1 cellular context compared by ENCODE assay signal in the genomic region with DNA sequence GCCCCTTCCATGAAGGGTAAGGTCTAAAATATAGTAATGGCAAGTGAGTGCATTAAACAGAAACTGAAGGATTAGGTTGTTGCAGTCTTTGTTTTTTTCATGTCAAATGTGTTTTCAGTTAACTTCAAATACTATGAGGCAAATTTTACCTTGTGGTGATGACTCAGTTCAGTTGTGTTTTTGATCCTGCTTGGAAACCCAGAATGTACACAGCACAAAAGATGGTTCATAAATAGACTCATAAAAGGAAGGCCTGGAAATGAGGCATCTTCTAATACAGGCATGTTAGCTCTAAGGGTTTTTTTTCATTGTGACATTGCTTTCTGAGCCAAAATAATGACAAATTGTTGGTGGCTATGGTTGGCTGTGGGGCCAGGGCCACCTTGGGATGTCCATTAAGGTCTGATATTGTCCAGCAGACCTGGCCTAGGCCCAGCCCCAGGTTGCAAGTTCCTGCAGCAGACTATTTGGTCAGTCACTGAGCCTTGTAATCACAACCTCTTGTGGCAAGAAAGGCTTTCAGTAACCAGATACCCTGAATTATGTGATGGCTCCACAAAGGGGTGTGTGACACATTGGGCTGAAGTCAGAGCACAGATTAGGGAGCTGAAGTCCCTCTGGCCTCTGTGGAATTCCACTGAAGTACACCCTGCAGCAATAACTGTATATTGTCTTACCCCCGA.
TF ChIP-seq lines count a peak whose summit lies in the region.

No MANE protein-coding gene starts in this region.

TF ChIP-seq in H1, 55 proteins besides CTCF, POLR2A, EP300 and RAD21 (continued from another document):
- TF ChIP-seq, protein P1, sequence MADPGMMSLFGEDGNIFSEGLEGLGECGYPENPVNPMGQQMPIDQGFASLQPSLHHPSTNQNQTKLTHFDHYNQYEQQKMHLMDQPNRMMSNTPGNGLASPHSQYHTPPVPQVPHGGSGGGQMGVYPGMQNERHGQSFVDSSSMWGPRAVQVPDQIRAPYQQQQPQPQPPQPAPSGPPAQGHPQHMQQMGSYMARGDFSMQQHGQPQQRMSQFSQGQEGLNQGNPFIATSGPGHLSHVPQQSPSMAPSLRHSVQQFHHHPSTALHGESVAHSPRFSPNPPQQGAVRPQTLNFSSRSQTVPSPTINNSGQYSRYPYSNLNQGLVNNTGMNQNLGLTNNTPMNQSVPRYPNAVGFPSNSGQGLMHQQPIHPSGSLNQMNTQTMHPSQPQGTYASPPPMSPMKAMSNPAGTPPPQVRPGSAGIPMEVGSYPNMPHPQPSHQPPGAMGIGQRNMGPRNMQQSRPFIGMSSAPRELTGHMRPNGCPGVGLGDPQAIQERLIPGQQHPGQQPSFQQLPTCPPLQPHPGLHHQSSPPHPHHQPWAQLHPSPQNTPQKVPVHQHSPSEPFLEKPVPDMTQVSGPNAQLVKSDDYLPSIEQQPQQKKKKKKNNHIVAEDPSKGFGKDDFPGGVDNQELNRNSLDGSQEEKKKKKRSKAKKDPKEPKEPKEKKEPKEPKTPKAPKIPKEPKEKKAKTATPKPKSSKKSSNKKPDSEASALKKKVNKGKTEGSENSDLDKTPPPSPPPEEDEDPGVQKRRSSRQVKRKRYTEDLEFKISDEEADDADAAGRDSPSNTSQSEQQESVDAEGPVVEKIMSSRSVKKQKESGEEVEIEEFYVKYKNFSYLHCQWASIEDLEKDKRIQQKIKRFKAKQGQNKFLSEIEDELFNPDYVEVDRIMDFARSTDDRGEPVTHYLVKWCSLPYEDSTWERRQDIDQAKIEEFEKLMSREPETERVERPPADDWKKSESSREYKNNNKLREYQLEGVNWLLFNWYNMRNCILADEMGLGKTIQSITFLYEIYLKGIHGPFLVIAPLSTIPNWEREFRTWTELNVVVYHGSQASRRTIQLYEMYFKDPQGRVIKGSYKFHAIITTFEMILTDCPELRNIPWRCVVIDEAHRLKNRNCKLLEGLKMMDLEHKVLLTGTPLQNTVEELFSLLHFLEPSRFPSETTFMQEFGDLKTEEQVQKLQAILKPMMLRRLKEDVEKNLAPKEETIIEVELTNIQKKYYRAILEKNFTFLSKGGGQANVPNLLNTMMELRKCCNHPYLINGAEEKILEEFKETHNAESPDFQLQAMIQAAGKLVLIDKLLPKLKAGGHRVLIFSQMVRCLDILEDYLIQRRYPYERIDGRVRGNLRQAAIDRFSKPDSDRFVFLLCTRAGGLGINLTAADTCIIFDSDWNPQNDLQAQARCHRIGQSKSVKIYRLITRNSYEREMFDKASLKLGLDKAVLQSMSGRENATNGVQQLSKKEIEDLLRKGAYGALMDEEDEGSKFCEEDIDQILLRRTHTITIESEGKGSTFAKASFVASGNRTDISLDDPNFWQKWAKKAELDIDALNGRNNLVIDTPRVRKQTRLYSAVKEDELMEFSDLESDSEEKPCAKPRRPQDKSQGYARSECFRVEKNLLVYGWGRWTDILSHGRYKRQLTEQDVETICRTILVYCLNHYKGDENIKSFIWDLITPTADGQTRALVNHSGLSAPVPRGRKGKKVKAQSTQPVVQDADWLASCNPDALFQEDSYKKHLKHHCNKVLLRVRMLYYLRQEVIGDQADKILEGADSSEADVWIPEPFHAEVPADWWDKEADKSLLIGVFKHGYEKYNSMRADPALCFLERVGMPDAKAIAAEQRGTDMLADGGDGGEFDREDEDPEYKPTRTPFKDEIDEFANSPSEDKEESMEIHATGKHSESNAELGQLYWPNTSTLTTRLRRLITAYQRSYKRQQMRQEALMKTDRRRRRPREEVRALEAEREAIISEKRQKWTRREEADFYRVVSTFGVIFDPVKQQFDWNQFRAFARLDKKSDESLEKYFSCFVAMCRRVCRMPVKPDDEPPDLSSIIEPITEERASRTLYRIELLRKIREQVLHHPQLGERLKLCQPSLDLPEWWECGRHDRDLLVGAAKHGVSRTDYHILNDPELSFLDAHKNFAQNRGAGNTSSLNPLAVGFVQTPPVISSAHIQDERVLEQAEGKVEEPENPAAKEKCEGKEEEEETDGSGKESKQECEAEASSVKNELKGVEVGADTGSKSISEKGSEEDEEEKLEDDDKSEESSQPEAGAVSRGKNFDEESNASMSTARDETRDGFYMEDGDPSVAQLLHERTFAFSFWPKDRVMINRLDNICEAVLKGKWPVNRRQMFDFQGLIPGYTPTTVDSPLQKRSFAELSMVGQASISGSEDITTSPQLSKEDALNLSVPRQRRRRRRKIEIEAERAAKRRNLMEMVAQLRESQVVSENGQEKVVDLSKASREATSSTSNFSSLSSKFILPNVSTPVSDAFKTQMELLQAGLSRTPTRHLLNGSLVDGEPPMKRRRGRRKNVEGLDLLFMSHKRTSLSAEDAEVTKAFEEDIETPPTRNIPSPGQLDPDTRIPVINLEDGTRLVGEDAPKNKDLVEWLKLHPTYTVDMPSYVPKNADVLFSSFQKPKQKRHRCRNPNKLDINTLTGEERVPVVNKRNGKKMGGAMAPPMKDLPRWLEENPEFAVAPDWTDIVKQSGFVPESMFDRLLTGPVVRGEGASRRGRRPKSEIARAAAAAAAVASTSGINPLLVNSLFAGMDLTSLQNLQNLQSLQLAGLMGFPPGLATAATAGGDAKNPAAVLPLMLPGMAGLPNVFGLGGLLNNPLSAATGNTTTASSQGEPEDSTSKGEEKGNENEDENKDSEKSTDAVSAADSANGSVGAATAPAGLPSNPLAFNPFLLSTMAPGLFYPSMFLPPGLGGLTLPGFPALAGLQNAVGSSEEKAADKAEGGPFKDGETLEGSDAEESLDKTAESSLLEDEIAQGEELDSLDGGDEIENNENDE (IDR thresholded peaks at IDR 0.05; ENCODE audit: insufficient replicate concordance, low read length), result no peak
- TF ChIP-seq TBP (IDR thresholded peaks at IDR 0.05; ENCODE audit: low read depth, low read length), result no peak
- TF ChIP-seq, protein P2, sequence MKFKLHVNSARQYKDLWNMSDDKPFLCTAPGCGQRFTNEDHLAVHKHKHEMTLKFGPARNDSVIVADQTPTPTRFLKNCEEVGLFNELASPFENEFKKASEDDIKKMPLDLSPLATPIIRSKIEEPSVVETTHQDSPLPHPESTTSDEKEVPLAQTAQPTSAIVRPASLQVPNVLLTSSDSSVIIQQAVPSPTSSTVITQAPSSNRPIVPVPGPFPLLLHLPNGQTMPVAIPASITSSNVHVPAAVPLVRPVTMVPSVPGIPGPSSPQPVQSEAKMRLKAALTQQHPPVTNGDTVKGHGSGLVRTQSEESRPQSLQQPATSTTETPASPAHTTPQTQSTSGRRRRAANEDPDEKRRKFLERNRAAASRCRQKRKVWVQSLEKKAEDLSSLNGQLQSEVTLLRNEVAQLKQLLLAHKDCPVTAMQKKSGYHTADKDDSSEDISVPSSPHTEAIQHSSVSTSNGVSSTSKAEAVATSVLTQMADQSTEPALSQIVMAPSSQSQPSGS (IDR thresholded peaks at IDR 0.05; ENCODE audit: low read length), result no peak
- TF ChIP-seq RBBP5 (IDR thresholded peaks at IDR 0.05; ENCODE audit: borderline replicate concordance, low read depth, low read length), result no peak
- TF ChIP-seq NRF1 (IDR thresholded peaks at IDR 0.05; ENCODE audit: low read depth, low read length), result no peak
